In the genomic region with DNA sequence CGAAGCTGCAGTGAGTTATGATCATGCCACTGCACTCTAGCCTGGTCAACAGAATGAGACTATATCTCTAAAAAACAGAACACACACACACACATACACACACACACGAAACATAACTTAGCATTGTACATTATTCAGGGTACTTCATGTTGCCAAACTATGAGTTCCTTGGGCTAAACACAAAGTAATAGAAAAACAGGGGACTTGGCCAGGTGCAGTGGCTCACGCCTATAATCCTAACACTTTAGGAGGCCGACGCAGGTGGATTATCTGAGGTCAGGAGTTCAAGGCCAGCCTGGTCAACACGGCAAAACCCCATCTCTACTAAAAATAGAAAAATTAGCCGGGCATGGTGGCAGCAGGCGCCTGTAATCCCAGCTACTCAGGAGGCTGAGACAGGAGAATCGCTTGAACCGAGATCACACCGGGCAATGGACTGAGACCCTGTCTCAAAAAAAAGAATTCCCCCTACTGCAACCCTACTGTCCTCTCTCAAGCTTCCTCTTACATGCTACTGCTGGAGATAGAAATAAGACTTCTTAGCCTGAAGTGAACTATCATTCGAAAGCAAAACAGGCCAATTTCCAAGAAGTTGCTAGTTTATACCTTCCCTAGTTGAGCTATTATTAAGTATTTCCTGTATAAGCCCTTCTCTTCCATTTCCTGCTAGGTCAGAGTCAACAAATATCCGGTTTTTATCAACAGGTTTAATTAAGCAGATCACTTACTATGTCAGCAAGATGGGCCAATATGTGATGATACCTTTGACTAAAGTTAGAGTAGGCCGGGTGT, we compare ENCODE assay signal across 27 cellular contexts.
"Had no signal": no experiment of that assay in that cellular context is flagged by ENCODE, and none has a peak within 500 bp of the region (broad histone marks: within the 10 kb centered on the region; RNA-seq: fewer than 3 reads in every experiment).

No MANE protein-coding gene starts in this region.

- DNase-seq: activated CD4-positive, alpha-beta T cell treated with anti-CD3 and anti-CD28 coated beads for 36 hours; activated CD4-positive, alpha-beta T cell treated with anti-CD3 and anti-CD28 coated beads, Interleukin-2, amount 50 U/mL, for 48 hours; activated effector memory CD4-positive, alpha-beta T cell treated with Interleukin-2 at 50 U/mL for 16 hours; activated naive CD4-positive, alpha-beta T cell treated with anti-CD3 and anti-CD28 coated beads, Interleukin-2, amount 50 U/mL, for 16 hours; activated T-cell treated with anti-CD3 and anti-CD28 coated beads, Interleukin-2, amount 50 U/mL, for 48 hours; colonic mucosa; dorsolateral prefrontal cortex; effector memory CD8-positive, alpha-beta T cell; esophagus squamous epithelium; gastrocnemius medialis; hippocampal formation; kidney glomerular epithelial cell; left ventricle myocardium superior; mammary epithelial cell; naive thymus-derived CD8-positive, alpha-beta T cell; psoas muscle; SK-N-SH; stimulated activated CD4-positive, alpha-beta T cell treated with anti-CD3 and anti-CD28 coated beads, Interleukin-4, amount 100 ng/mL, for 4 hours; stimulated activated naive CD8-positive, alpha-beta T cell treated with anti-CD3 and anti-CD28 coated beads, Interleukin-15, Interleukin-2, amounts not matched to agents 100 U/mL and 50 U/mL, for 24 hours; substantia nigra; T-helper 9 cell; thyroid gland had no signal

- H3K27me3 ChIP-seq: ascending aorta, breast epithelium, colonic mucosa, dorsolateral prefrontal cortex, esophagus squamous epithelium, gastrocnemius medialis, right atrium auricular region, thyroid gland had no signal

- H3K36me3 ChIP-seq: breast epithelium, colonic mucosa had no signal

- H3K4me1 ChIP-seq: ascending aorta, breast epithelium, colonic mucosa had no signal

- H3K9me3 Mint-ChIP-seq: effector memory CD8-positive, alpha-beta T cell; mesothelial cell of epicardium; naive thymus-derived CD8-positive, alpha-beta T cell; WTC11 had no signal

- H3K9ac ChIP-seq: SK-N-SH had no signal

- H3K4me3 Mint-ChIP-seq: activated CD4-positive, alpha-beta T cell treated with anti-CD3 and anti-CD28 coated beads for 36 hours; effector memory CD8-positive, alpha-beta T cell; mesothelial cell of epicardium; WTC11 had no signal

- H3K4me3 ChIP-seq: ascending aorta, breast epithelium, colonic mucosa, dorsolateral prefrontal cortex, esophagus squamous epithelium, gastrocnemius medialis, psoas muscle, right atrium auricular region, thyroid gland had no signal

- H3K27me3 Mint-ChIP-seq: activated CD4-positive, alpha-beta T cell treated with anti-CD3 and anti-CD28 coated beads for 36 hours; effector memory CD8-positive, alpha-beta T cell; naive thymus-derived CD8-positive, alpha-beta T cell had no signal

- H3K9me3 ChIP-seq: ascending aorta, breast epithelium, colonic mucosa, esophagus squamous epithelium, gastrocnemius medialis, psoas muscle, right atrium auricular region, SK-N-SH, thyroid gland had no signal

- H3K27ac ChIP-seq: ascending aorta, breast epithelium, colonic mucosa, dorsolateral prefrontal cortex, esophagus squamous epithelium, gastrocnemius medialis, psoas muscle, thyroid gland had no signal

- H3K4me2 ChIP-seq: SK-N-SH had no signal

- H3K27ac Mint-ChIP-seq: activated CD4-positive, alpha-beta T cell treated with anti-CD3 and anti-CD28 coated beads for 36 hours; mesothelial cell of epicardium; WTC11 had no signal

- ATAC-seq: activated CD4-positive, alpha-beta T cell treated with anti-CD3 and anti-CD28 coated beads for 36 hours; effector memory CD8-positive, alpha-beta T cell; gastrocnemius medialis; left ventricle myocardium superior; naive thymus-derived CD8-positive, alpha-beta T cell; psoas muscle; stimulated activated naive CD8-positive, alpha-beta T cell treated with anti-CD3 and anti-CD28 coated beads, Interleukin-15, Interleukin-2, amounts not matched to agents 100 U/mL and 50 U/mL, for 24 hours; WTC11 had no signal
